Comparison of ENCODE assay signal across 10 cellular contexts in the genomic region with DNA sequence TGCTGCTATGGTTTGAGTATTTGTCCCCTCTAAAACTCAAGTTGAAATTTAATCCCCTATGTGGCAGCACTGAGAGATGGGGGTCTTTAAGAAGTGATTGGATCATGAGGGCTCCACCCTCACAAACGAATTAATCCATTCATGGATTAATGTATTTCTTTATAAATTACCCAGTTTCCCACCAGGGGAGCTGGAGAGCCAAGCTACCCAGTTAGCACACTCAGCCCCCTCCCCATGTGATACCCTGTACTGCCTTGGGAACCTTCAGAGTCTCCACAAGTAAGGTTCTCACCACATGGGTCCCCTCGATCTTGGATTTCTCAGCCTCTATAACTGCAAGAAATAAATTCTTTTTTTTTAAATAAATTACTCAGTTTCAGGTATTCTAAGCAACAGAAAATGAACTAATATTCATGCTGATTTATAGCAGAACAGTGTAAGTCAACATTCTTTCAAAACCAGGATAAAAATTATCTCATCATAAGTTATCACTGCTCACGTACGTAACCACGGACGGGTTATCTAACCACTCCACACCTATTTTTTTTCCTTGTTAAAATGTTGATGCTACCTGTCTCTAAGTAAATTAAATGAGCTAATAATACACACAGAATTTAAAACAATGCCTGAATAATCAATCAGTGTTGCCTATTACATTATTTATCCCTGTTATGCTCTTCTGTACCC. TPM values are rescaled to one million over a fixed set of nuclear protein-coding genes. Genes with fewer than 3 reads are reported as not detected.
A peak's percentile ranks its signal among the peaks of the same experiment; 100 is the strongest.
DNase-seq lines count a peak whose midpoint lies in the region; ATAC-seq and TF ChIP-seq lines count a peak whose summit lies in the region.
"Had no signal": no experiment of that assay in that cellular context is flagged by ENCODE, and none has a peak within 500 bp of the region (broad histone marks: within the 10 kb centered on the region; RNA-seq: fewer than 3 reads in every experiment).

No MANE protein-coding gene starts in this region.

- H3K9me3 Mint-ChIP-seq in activated naive CD4-positive, alpha-beta T cell treated with anti-CD3 and anti-CD28 coated beads, Interleukin-2, amount 50 U/mL, for 24 hours = no peaks in the 10 kb centered on the region
- peaks cover 7% of the 10 kb centered on the region for H3K9me3 Mint-ChIP-seq in activated naive CD4-positive, alpha-beta T cell treated with anti-CD3 and anti-CD28 coated beads, Interleukin-2, amount 10 ng/mL, durations not matched to agents 7 days and 5 days

- no peak overlapping the region for H3K27ac ChIP-seq in brain microvascular endothelial cell
- H3K27ac ChIP-seq: thyroid gland had no signal

- H3K27me3 ChIP-seq in brain microvascular endothelial cell (replicated peaks) = no peaks in the 10 kb centered on the region
- H3K27me3 ChIP-seq: thyroid gland had no signal

- DNase-seq in activated naive CD4-positive, alpha-beta T cell treated with anti-CD3 and anti-CD28 coated beads, Interleukin-2, amount 10 ng/mL, durations not matched to agents 7 days and 5 days = no peak
- DNase-seq in LHCN-M2 (ENCODE audit: low read depth) (peak; percentile 8), brain microvascular endothelial cell (no peak), retinal pigment epithelial cell (ENCODE audit: low read depth) (no peak), ureter (ENCODE audit: low spot score) (no peak), Ammon's horn (ENCODE audit: low spot score) (no peak)
- DNase-seq: thyroid gland had no signal

- H3K4me3 ChIP-seq in brain microvascular endothelial cell (ENCODE audit: low read depth, low read length) = no peak overlapping the region
- H3K4me3 ChIP-seq in retinal pigment epithelial cell (ENCODE audit: low read length) = no peak overlapping the region
- H3K4me3 ChIP-seq: lung, thyroid gland had no signal

- peaks cover 68% of the 10 kb centered on the region for H3K4me1 Mint-ChIP-seq in activated naive CD4-positive, alpha-beta T cell treated with anti-CD3 and anti-CD28 coated beads, Interleukin-2, amount 50 U/mL, for 24 hours
- peaks cover 66% of the 10 kb centered on the region for H3K4me1 Mint-ChIP-seq in activated naive CD4-positive, alpha-beta T cell treated with anti-CD3 and anti-CD28 coated beads, Interleukin-2, amount 10 ng/mL, durations not matched to agents 7 days and 5 days

- peak overlapping the region; percentile 97 for H3K4me3 Mint-ChIP-seq in activated naive CD4-positive, alpha-beta T cell treated with anti-CD3 and anti-CD28 coated beads, Interleukin-2, amount 50 U/mL, for 24 hours
- no peak overlapping the region for H3K4me3 Mint-ChIP-seq in activated naive CD4-positive, alpha-beta T cell treated with anti-CD3 and anti-CD28 coated beads, Interleukin-2, amount 10 ng/mL, durations not matched to agents 7 days and 5 days

- H3K36me3 ChIP-seq in brain microvascular endothelial cell (replicated peaks) = peaks cover 4% of the 10 kb centered on the region
- H3K36me3 ChIP-seq: thyroid gland had no signal

- H3K27ac Mint-ChIP-seq in activated naive CD4-positive, alpha-beta T cell treated with anti-CD3 and anti-CD28 coated beads, Interleukin-2, amount 50 U/mL, for 24 hours = peak overlapping the region; percentile 35
- no peak overlapping the region for H3K27ac Mint-ChIP-seq in activated naive CD4-positive, alpha-beta T cell treated with anti-CD3 and anti-CD28 coated beads, Interleukin-2, amount 10 ng/mL, durations not matched to agents 7 days and 5 days

- in situ Hi-C loops in brain microvascular endothelial cell (cut with HindIII; ENCODE audit: low pct_ligation_motif_present, low sequenced_read_pairs) = loop anchor here (25.0 kb wide), 1 partner anchor 256 kb away; the partner anchor contains the start of gene BBS10

- ATAC-seq in HG02884 (IDR thresholded peaks at IDR 0.05; ENCODE audit: unreplicated experiment) = no peak

- TF ChIP-seq CTCF in brain microvascular endothelial cell (IDR thresholded peaks at IDR 0.05; ENCODE audit: low read depth, low read length, missing control alignments) (peak; percentile 64), retinal pigment epithelial cell (conservative IDR thresholded peaks at IDR 0.05; ENCODE audit: low read depth, low read length) (peak; percentile 44)

- peaks cover 43% of the 10 kb centered on the region for H3K36me3 Mint-ChIP-seq in activated naive CD4-positive, alpha-beta T cell treated with anti-CD3 and anti-CD28 coated beads, Interleukin-2, amount 50 U/mL, for 24 hours
- peaks cover 38% of the 10 kb centered on the region for H3K36me3 Mint-ChIP-seq in activated naive CD4-positive, alpha-beta T cell treated with anti-CD3 and anti-CD28 coated beads, Interleukin-2, amount 10 ng/mL, durations not matched to agents 7 days and 5 days

- CTCF ChIA-PET in activated naive CD4-positive, alpha-beta T cell treated with anti-CD3 and anti-CD28 coated beads, Interleukin-2, amount 10 ng/mL, durations not matched to agents 7 days and 5 days (lab: Charles Lee) = interaction anchor here (1.2 kb wide), 1 partner anchor 267 kb away, joined by 3 read pairs; the partner anchor contains the start of gene BBS10

- no peaks in the 10 kb centered on the region for H3K27me3 Mint-ChIP-seq in activated naive CD4-positive, alpha-beta T cell treated with anti-CD3 and anti-CD28 coated beads, Interleukin-2, amount 50 U/mL, for 24 hours
- no peaks in the 10 kb centered on the region for H3K27me3 Mint-ChIP-seq in activated naive CD4-positive, alpha-beta T cell treated with anti-CD3 and anti-CD28 coated beads, Interleukin-2, amount 10 ng/mL, durations not matched to agents 7 days and 5 days

RNA-seq across cellular contexts. Expression of gene NAP1L1, which starts 3.6 kb away (rescaled TPM):
- total RNA-seq in LHCN-M2 (2014; rRNA removed) = 397 and 482 TPM in 2 replicates
- polyA plus RNA-seq in LHCN-M2 (2012) = 734 TPM
- total RNA-seq in ureter = 329 TPM

RNA-seq across cellular contexts. Expression of gene PHLDA1, which starts 49.3 kb away (rescaled TPM):
- total RNA-seq in LHCN-M2 (2014; rRNA removed) (191 TPM in 2 replicates), ureter (10.7 TPM)
- polyA plus RNA-seq in LHCN-M2 (2012) = 32.0 TPM

Comparison
In these comparisons a context has a peak if more than half of its experiments do, and no peak if none do; other contexts are left out.
1. RNA of gene PHLDA1, which starts 49.3 kb away (total RNA-seq): 191 TPM in LHCN-M2; 10.7 TPM in ureter (single experiment); every median in the first group is over 10 times any median in the second.